In the genomic region with DNA sequence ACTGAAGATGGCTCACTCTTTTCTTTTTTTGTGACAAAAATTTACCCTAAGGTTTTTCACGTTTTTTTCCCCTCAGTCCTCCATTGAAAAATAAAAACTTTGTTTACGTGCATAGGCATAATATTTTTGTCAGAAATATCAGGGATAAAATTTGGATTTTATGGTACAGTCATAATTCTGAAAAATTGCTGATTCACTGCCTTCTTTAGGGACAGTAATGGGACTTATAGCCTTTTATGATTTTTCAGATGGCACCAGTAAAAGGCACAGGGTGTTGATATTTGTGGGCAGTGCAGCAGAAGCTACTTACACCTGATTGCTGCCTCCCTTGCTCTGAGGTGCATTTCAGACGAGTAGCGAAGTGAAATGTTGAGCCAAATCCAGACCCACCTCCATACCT, we compare ENCODE assay signal across 21 cellular contexts.
A peak's percentile ranks its signal among the peaks of the same experiment; 100 is the strongest.
DNase-seq lines count a peak whose midpoint lies in the region; ATAC-seq and TF ChIP-seq lines count a peak whose summit lies in the region.
"Had no signal": no experiment of that assay in that cellular context is flagged by ENCODE, and none has a peak within 500 bp of the region (broad histone marks: within the 10 kb centered on the region; RNA-seq: fewer than 3 reads in every experiment).

No MANE protein-coding gene starts in this region.

- no peak overlapping the region for H2AFZ ChIP-seq in mammary epithelial cell (ENCODE audit: low read depth, low read length)
- H2AFZ ChIP-seq: GM23248 had no signal

- no peaks in the 10 kb centered on the region for H3K9me3 Mint-ChIP-seq in nephron progenitor cell
- H3K9me3 Mint-ChIP-seq: H9 had no signal

- H3K9me3 ChIP-seq in cardiac muscle cell (ENCODE audit: low read depth): no peaks in the 10 kb centered on the region
- H3K9me3 ChIP-seq in heart left ventricle: no peaks in the 10 kb centered on the region
- H3K9me3 ChIP-seq in mammary epithelial cell (replicated peaks; ENCODE audit: insufficient read depth, low read length): no peaks in the 10 kb centered on the region
- no peaks in the 10 kb centered on the region for H3K9me3 ChIP-seq in skeletal muscle tissue (ENCODE audit: control insufficient read depth in 3 of 3, low read length in 3 of 3)

- 93 to 95% (median 94%) methylated on average over 4 of the region's 4 CpGs for WGBS in heart left ventricle, 4 donors
- WGBS in mammary epithelial cell (ENCODE audit: low coverage, missing lambda C conversion rate): 70% methylated on average over 4 of the region's 4 CpGs

- H3K27me3 Mint-ChIP-seq in nephron progenitor cell (ENCODE audit: low read depth, poor library complexity): no peaks in the 10 kb centered on the region

- intact Hi-C loops in heart left ventricle (cut with DNase I): loop anchor here in 4 of 10 donors (10.0 kb wide), 3 partner anchors 411 to 1129 kb away; no protein-coding TSS in a partner anchor
- intact Hi-C loops in mammary epithelial cell (cut with micrococcal nuclease): loop anchor here (5.0 kb wide), 1 partner anchor 142 kb away; no protein-coding TSS in a partner anchor

- no peaks in the 10 kb centered on the region for H4K20me1 ChIP-seq in mammary epithelial cell (ENCODE audit: insufficient read depth, low read length)

- H3K4me1 ChIP-seq in cardiac muscle cell (ENCODE audit: low read depth) (peaks cover 17% of the 10 kb centered on the region), heart left ventricle (peaks cover 0 to 47% (median 23%) of the 10 kb centered on the region in 12 donors), mammary epithelial cell (ENCODE audit: insufficient read depth, low read length) (peaks cover 21% of the 10 kb centered on the region), skeletal muscle tissue (ENCODE audit: control insufficient read depth in 3 of 3, insufficient read depth in 3 of 3, low read length in 3 of 3) (peaks cover 40 to 51% (median 40%) of the 10 kb centered on the region in 3 donors)

- in situ Hi-C loops in mammary epithelial cell (cut with MboI; ENCODE audit: low sequenced_read_pairs in 2 of 2): no loop called here

- H3K4me3 ChIP-seq in cardiac muscle cell: no peak overlapping the region
- H3K4me3 ChIP-seq in heart left ventricle: no peak overlapping the region
- H3K4me3 ChIP-seq in mammary epithelial cell (replicated peaks in 1 of 3; ENCODE audit: insufficient read depth in 1 of 3, low read depth in 2 of 3, low read length in 3 of 3): no peak overlapping the region
- H3K4me3 ChIP-seq in skeletal muscle tissue (ENCODE audit: low read length in 3 of 3): no peak overlapping the region
- H3K4me3 ChIP-seq: GM23248 had no signal

- no peaks in the 10 kb centered on the region for H3K79me2 ChIP-seq in mammary epithelial cell (ENCODE audit: insufficient read depth, low read length)

- peaks cover 75% of the 10 kb centered on the region for H3K4me1 Mint-ChIP-seq in nephron progenitor cell

- H3K27me3 ChIP-seq in cardiac muscle cell (no peaks in the 10 kb centered on the region), heart left ventricle (no peaks in the 10 kb centered on the region), mammary epithelial cell (ENCODE audit: insufficient read depth, low read length) (no peaks in the 10 kb centered on the region), skeletal muscle tissue (ENCODE audit: control insufficient read depth in 3 of 3, insufficient read depth in 3 of 3, low read length in 3 of 3) (no peaks in the 10 kb centered on the region)

- BruUV-seq in mammary epithelial cell (replicated peaks; lab: Mats Ljungman, UMichigan): no TSS peak

- peaks cover 13% of the 10 kb centered on the region for H3K36me3 Mint-ChIP-seq in nephron progenitor cell (ENCODE audit: low read depth)

- peak overlapping the region; percentile 65 for H3K27ac Mint-ChIP-seq in nephron progenitor cell
- H3K27ac Mint-ChIP-seq: H9 had no signal

- peak overlapping the region; percentile 27 for H3K27ac ChIP-seq in cardiac muscle cell
- H3K27ac ChIP-seq in heart left ventricle: peak overlapping the region in 6 of 12 donors; percentile 20 to 79 (median 42)
- peak overlapping the region; percentile 92 for H3K27ac ChIP-seq in mammary epithelial cell (ENCODE audit: insufficient read depth, low read depth, low read length)
- peak overlapping the region; percentile 51 for H3K27ac ChIP-seq in skeletal muscle tissue (ENCODE audit: low read depth, low read length)
- H3K27ac ChIP-seq: GM23248, RWPE1 had no signal

- H3K4me2 ChIP-seq in mammary epithelial cell (ENCODE audit: insufficient read depth, low read depth, low read length): no peak overlapping the region

- no peak for TF ChIP-seq POLR2A in heart left ventricle (IDR thresholded peaks at IDR 0.05)

- H3K4me3 Mint-ChIP-seq in nephron progenitor cell: no peak overlapping the region
- H3K4me3 Mint-ChIP-seq: H9 had no signal

- TF ChIP-seq CTCF in cardiac muscle cell (IDR thresholded peaks at IDR 0.05; ENCODE audit: low read depth, low read length): no peak
- TF ChIP-seq CTCF in heart left ventricle (IDR thresholded peaks at IDR 0.05): no peak
- no peak for TF ChIP-seq CTCF in mammary epithelial cell (conservative IDR thresholded peaks at IDR 0.05 in 1 of 2, IDR thresholded peaks at IDR 0.05 in 1 of 2; ENCODE audit: extremely low read depth in 1 of 2, insufficient read depth in 1 of 2, low read depth in 1 of 2, low read length in 2 of 2)
- no peak for TF ChIP-seq CTCF in nephron progenitor cell (IDR thresholded peaks at IDR 0.05)

- H3K36me3 ChIP-seq in cardiac muscle cell (peaks cover 7% of the 10 kb centered on the region), heart left ventricle (peaks cover 0 to 16% (median 4%) of the 10 kb centered on the region in 9 donors), mammary epithelial cell (ENCODE audit: insufficient read depth, low read length) (no peaks in the 10 kb centered on the region), skeletal muscle tissue (ENCODE audit: control insufficient read depth in 3 of 3, insufficient read depth in 3 of 3, low read length in 3 of 3) (peaks cover 0 to 4% (median 3%) of the 10 kb centered on the region in 3 donors)

- dilution Hi-C loops in mammary epithelial cell (cut with HindIII; ENCODE audit: low sequenced_read_pairs): loop anchor here (10.0 kb wide), 1 partner anchor 191 kb away; no protein-coding TSS in a partner anchor

- H3K9ac ChIP-seq in mammary epithelial cell (ENCODE audit: insufficient read depth, low read length) (no peak overlapping the region), skeletal muscle tissue (ENCODE audit: low read depth in 1 of 3, low read length in 3 of 3) (peak overlapping the region in 1 of 3 donors; percentile 52)
- H3K9ac ChIP-seq: GM23248 had no signal

- CTCF ChIA-PET in mammary epithelial cell (lab: Charles Lee; ENCODE audit: low non-redundant PET): no interaction called here

- ATAC-seq in heart left ventricle (no peak), HG02588 (IDR thresholded peaks at IDR 0.05; ENCODE audit: unreplicated experiment) (no peak), GM19351 (IDR thresholded peaks at IDR 0.05; ENCODE audit: unreplicated experiment) (no peak)

- no peak for DNase-seq in cardiac muscle cell (ENCODE audit: low read depth in 1 of 2, low spot score in 1 of 2)
- no peak for DNase-seq in heart left ventricle
- DNase-seq in mammary epithelial cell: no peak
- no peak for DNase-seq in nephron progenitor cell
- DNase-seq in COLO829 (ENCODE audit: low spot score): no peak
- DNase-seq: 8988T, ACHN, DMS153, DND-41, GM23248, H9, KG1, MM.1S, NCI-H2029, NCI-H2227 treated with DMSO at 0.1 percent for 48 hours, NCI-H526 treated with DMSO at 0.1 percent for 48 hours, SHP77 treated with DMSO at 0.1 percent for 48 hours had no signal
